In the genomic region with DNA sequence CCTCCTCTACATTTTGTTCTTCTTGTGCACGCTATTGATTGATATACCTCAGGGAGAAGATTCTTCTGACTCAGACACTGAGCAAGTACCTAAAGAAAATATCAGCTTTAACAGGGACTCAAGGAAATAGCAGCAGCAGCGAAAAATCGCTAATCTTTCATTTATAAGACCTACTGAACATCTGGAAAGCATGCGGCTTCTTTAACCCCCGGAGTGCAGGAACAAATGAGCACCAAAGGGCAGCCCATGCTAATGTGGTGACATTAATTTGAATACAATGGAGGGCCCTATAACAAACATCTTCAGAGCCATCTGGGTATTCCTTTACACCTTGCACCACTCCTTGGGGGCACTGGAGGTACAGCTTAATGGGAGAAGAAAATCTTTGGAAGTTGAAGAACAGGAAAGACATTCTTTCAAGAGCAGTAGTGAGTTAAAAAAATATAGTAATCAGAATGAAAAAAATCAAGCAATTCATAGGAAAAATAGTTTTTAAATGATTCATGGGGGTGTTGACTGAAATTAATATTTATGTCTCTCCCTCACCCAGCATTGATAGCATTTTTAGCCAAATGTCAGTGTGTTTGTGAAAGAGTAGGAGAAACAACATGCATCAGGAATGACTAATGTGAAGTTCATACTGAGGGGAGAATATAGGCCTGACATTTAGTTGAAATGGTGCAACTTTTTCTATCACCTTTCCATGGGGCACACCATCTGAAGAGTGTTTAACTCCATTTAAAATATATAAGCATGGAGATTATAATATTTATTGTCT, we compare ENCODE assay signal across 28 cellular contexts.
A peak's percentile ranks its signal among the peaks of the same experiment; 100 is the strongest.
DNase-seq lines count a peak whose midpoint lies in the region; ATAC-seq and TF ChIP-seq lines count a peak whose summit lies in the region.
"Had no signal": no experiment of that assay in that cellular context is flagged by ENCODE, and none has a peak within 500 bp of the region (broad histone marks: within the 10 kb centered on the region; RNA-seq: fewer than 3 reads in every experiment).

No MANE protein-coding gene starts in this region.

- no peak overlapping the region for H3K4me3 ChIP-seq in fibroblast of the aortic adventitia (ENCODE audit: low read depth, low read length)
- H3K4me3 ChIP-seq: cardiac muscle cell, left lung, Peyer's patch, spleen, tibial nerve had no signal

- no peak for TF ChIP-seq CTCF in fibroblast of the aortic adventitia (IDR thresholded peaks at IDR 0.05; ENCODE audit: insufficient read depth, low read length)

- DNase-seq in EH (ENCODE audit: low read depth) (peak; percentile 23), M059J (ENCODE audit: low read depth) (peak; percentile 42), fibroblast of the aortic adventitia (ENCODE audit: low read depth) (peak; percentile 21), stromal cell of bone marrow (ENCODE audit: low read depth) (peak; percentile 38), NK-92 (lab: John Stamatoyannopoulos, UW; ENCODE audit: unreplicated experiment) (no peak)
- no peak for DNase-seq in activated CD4-positive, CD25-positive, alpha-beta regulatory T cell treated with anti-CD3 and anti-CD28 coated beads, Interleukin-2, amount 50 U/mL, for 72 hours
- DNase-seq: activated CD8-positive, alpha-beta memory T cell treated with anti-CD3 and anti-CD28 coated beads for 24 hours; anterior cingulate cortex; effector CD4-positive, alpha-beta T cell; GDM1; head of caudate nucleus; islet precursor cell; KBM-7; left lung; NCI-H1105; NCI-H187; NCI-H526 treated with DMSO at 0.1 percent for 48 hours; Peyer's patch; posterior cingulate gyrus; right cardiac atrium; spleen; stimulated activated CD4-positive, alpha-beta T cell treated with anti-CD3 and anti-CD28 coated beads, Interleukin-2, amount 100 ng/mL, for 24 hours; SW 1271; T-helper 9 cell had no signal

- ATAC-seq in GM18909 (IDR thresholded peaks at IDR 0.05; ENCODE audit: poor library complexity, unreplicated experiment), result no peak
- ATAC-seq: activated naive CD4-positive, alpha-beta T cell treated with anti-CD3 and anti-CD28 coated beads, Interleukin-2, amount 50 U/mL, for 72 hours; left lung; right cardiac atrium had no signal

Comparison
In these comparisons a context has a peak if more than half of its experiments do, and no peak if none do; other contexts are left out.
1. DNase-seq: peak in EH (single experiment), M059J (single experiment), fibroblast of the aortic adventitia (single experiment) and stromal cell of bone marrow (single experiment); none in NK-92 (single experiment) and activated CD4-positive, CD25-positive, alpha-beta regulatory T cell treated with anti-CD3 and anti-CD28 coated beads, Interleukin-2, amount 50 U/mL, for 72 hours (single experiment).